Comparison of ENCODE assay signal across 16 cellular contexts in the genomic region with DNA sequence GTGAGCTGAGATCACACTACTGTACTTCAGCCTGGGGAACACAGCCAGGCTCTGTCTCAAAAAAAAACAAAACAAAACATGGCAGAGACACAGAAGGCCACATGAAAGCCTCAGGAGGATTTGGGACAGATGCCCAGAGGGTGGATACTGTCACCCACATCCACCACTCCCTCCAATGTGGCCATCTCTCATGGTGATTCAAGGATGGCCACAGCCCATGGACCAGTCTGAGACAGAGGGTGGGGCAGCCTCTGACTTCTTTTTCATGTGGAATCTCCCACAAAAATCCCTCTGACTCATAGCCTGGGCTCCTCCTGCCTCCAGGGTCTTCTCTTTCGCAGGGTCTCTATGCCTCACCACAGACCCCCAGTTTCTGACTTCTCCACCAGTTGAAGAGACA. TPM values are rescaled to one million over a fixed set of nuclear protein-coding genes. Genes with fewer than 3 reads are reported as not detected.
DNase-seq lines count a peak whose midpoint lies in the region; ATAC-seq and TF ChIP-seq lines count a peak whose summit lies in the region.
"Had no signal": no experiment of that assay in that cellular context is flagged by ENCODE, and none has a peak within 500 bp of the region (broad histone marks: within the 10 kb centered on the region; RNA-seq: fewer than 3 reads in every experiment).

No MANE protein-coding gene starts in this region.

- H3K9me3 ChIP-seq in PC-3 (ENCODE audit: low read length) = no peaks in the 10 kb centered on the region
- H3K9me3 ChIP-seq in fibroblast of lung (ENCODE audit: control insufficient read depth, insufficient read depth, low read depth, low read length) = no peaks in the 10 kb centered on the region
- H3K9me3 ChIP-seq in SJCRH30 (replicated peaks) = no peaks in the 10 kb centered on the region

- H3K4me1 ChIP-seq in PC-3 (ENCODE audit: insufficient read depth, low read length) (no peaks in the 10 kb centered on the region), fibroblast of lung (ENCODE audit: control insufficient read depth, extremely low read depth, insufficient read depth, low read length) (no peaks in the 10 kb centered on the region), SJCRH30 (no peaks in the 10 kb centered on the region)
- H3K4me1 ChIP-seq: neural progenitor cell had no signal

- H3K4me3 ChIP-seq in PC-3 (ENCODE audit: low read length) = no peak overlapping the region
- no peak overlapping the region for H3K4me3 ChIP-seq in fibroblast of lung (replicated peaks in 1 of 4; ENCODE audit: control extremely low read depth in 1 of 4, insufficient read depth in 1 of 4, low read depth in 3 of 4, low read length in 4 of 4)
- H3K4me3 ChIP-seq in SJCRH30 = no peak overlapping the region
- H3K4me3 ChIP-seq: neural progenitor cell had no signal

- ATAC-seq in PC-3 (peak; percentile 82), HG02884 (IDR thresholded peaks at IDR 0.05; ENCODE audit: unreplicated experiment) (no peak), HG02981 (IDR thresholded peaks at IDR 0.05; ENCODE audit: unreplicated experiment) (no peak), HG03460 (IDR thresholded peaks at IDR 0.05; ENCODE audit: unreplicated experiment) (no peak)
- ATAC-seq: SK-N-SH treated with all-trans-retinoic acid at 6 μM for 48 hours had no signal

- no peaks in the 10 kb centered on the region for H4K20me1 ChIP-seq in PC-3 (ENCODE audit: low read length)
- no peaks in the 10 kb centered on the region for H4K20me1 ChIP-seq in fibroblast of lung (ENCODE audit: control insufficient read depth, extremely low read depth, insufficient read depth, low read length)

- H3K27me3 ChIP-seq in PC-3 (ENCODE audit: low read length) = no peaks in the 10 kb centered on the region
- no peaks in the 10 kb centered on the region for H3K27me3 ChIP-seq in fibroblast of lung (ENCODE audit: control insufficient read depth, insufficient read depth, low read length)
- no peaks in the 10 kb centered on the region for H3K27me3 ChIP-seq in SJCRH30
- H3K27me3 ChIP-seq: neural progenitor cell had no signal

- H3F3A ChIP-seq in PC-3 (ENCODE audit: low read length, unreplicated experiment) = no peaks in the 10 kb centered on the region

- H3K9me2 ChIP-seq in PC-3 (replicated peaks; ENCODE audit: low read length) = no peaks in the 10 kb centered on the region

- H3K79me2 ChIP-seq in PC-3 (ENCODE audit: low read length) (no peaks in the 10 kb centered on the region), fibroblast of lung (ENCODE audit: control insufficient read depth, insufficient read depth, low read length) (no peaks in the 10 kb centered on the region)

- no peak overlapping the region for H3K27ac ChIP-seq in PC-3 (ENCODE audit: low read length)
- no peak overlapping the region for H3K27ac ChIP-seq in fibroblast of lung (ENCODE audit: insufficient read depth, low read length)
- no peak overlapping the region for H3K27ac ChIP-seq in SJCRH30
- H3K27ac ChIP-seq: KMS-11, neural progenitor cell had no signal

- H3K9ac ChIP-seq in PC-3 (ENCODE audit: low read length) (no peak overlapping the region), fibroblast of lung (ENCODE audit: insufficient read depth, low read length) (no peak overlapping the region)
- H3K9ac ChIP-seq: KMS-11, neural progenitor cell had no signal

- TF ChIP-seq CTCF in PC-3 (conservative IDR thresholded peaks at IDR 0.05; ENCODE audit: low read depth, low read length) (no peak), fibroblast of lung (conservative IDR thresholded peaks at IDR 0.05 in 1 of 2, IDR thresholded peaks at IDR 0.05 in 1 of 2; ENCODE audit: low read depth in 1 of 2, low read length in 2 of 2) (no peak)

- H3K4me2 ChIP-seq in PC-3 (ENCODE audit: low read length) = no peak overlapping the region
- H3K4me2 ChIP-seq in fibroblast of lung (ENCODE audit: extremely low read depth, insufficient read depth, low read length) = no peak overlapping the region
- H3K4me2 ChIP-seq: neural progenitor cell had no signal

- H2AFZ ChIP-seq in PC-3 (ENCODE audit: low read length) (no peak overlapping the region), fibroblast of lung (ENCODE audit: low read length) (no peak overlapping the region)
- H2AFZ ChIP-seq: neural progenitor cell had no signal

- CTCF ChIA-PET in PC-3 (lab: Charles Lee) = no interaction called here

- POLR2A ChIA-PET in PC-3 (lab: Charles Lee; ENCODE audit: unreplicated experiment) = no interaction called here

- intact Hi-C loops in PC-3 (cut with micrococcal nuclease) = no loop called here

- BruUV-seq in PC-3 (replicated peaks; lab: Mats Ljungman, UMichigan) = no TSS peak

- peaks cover 10% of the 10 kb centered on the region for H3K36me3 ChIP-seq in PC-3 (ENCODE audit: low read depth, low read length)
- H3K36me3 ChIP-seq in fibroblast of lung (ENCODE audit: control insufficient read depth, insufficient read depth, low read length) = peaks cover 2% of the 10 kb centered on the region
- H3K36me3 ChIP-seq in SJCRH30 = peaks cover 68% of the 10 kb centered on the region
- H3K36me3 ChIP-seq: neural progenitor cell had no signal

- DNase-seq in A172 (ENCODE audit: low spot score) = peak; percentile 100
- DNase-seq in GM04503 (ENCODE audit: low read depth) = peak; percentile 69
- peak; percentile 66 for DNase-seq in PC-3
- peak; percentile 65 to 88 for DNase-seq in fibroblast of lung (ENCODE audit: low read depth in 2 of 2)
- no peak for DNase-seq in SJCRH30
- DNase-seq: foreskin melanocyte; NCI-H146; right cardiac atrium; stimulated activated CD4-positive, alpha-beta T cell treated with anti-CD3 and anti-CD28 coated beads, Interleukin-2, amount 100 ng/mL, for 48 hours; stimulated activated CD8-positive, alpha-beta memory T cell treated with anti-CD3 and anti-CD28 coated beads, Interleukin-4, amount 100 ng/mL, for 48 hours had no signal

RNA-seq across cellular contexts. Expression of a gene that starts 59.0 kb away (rescaled TPM):
- 178 and 188 TPM in 2 replicates for total RNA-seq in A172 (2014; rRNA removed; shearing (Covaris generic))
- 138 and 144 TPM in 2 replicates for total RNA-seq in PC-3 (2014; rRNA removed)
- total RNA-seq in fibroblast of lung = 82.7 and 105 TPM in 2 replicates
- 79.3 and 81.3 TPM in 2 replicates for polyA plus RNA-seq in fibroblast of lung
- 75.9 and 79.4 TPM in 2 replicates for polyA plus RNA-seq in fibroblast of lung (2012)
- 30.9 and 38.6 TPM in 2 replicates for polyA minus RNA-seq in fibroblast of lung (ENCODE audit: low replicate concordance)
- total RNA-seq in SJCRH30 (2014; rRNA removed; shearing (Covaris generic)) = 161 and 181 TPM in 2 replicates

Comparison
In these comparisons a context has a peak if more than half of its experiments do, and no peak if none do; other contexts are left out.
1. DNase-seq: peak in A172 (single experiment), GM04503 (single experiment), PC-3 (single experiment) and fibroblast of lung (2 of 2); none in SJCRH30 (0 of 2).